ENCODE assay signal across 28 cellular contexts in the genomic region with DNA sequence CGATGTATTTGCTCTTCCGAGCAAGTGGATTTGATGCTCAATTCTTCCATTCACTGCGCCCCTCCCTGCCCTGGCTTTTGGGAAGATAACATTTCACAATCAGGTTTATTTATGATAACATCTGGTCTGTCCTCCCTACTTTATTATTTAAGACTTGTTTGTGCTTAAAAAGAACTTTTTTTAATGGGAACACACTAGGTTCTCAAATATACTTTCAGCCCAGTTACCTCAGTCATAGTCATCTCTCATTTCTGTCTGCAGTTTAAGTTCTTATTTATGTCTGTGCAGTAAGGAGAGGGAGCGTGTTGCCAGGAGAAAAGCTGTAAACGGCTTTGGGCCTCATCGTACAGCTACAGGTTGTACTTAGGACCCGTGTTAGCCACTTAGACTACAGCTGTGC.
"Had no signal": no experiment of that assay in that cellular context is flagged by ENCODE, and none has a peak within 500 bp of the region (broad histone marks: within the 10 kb centered on the region; RNA-seq: fewer than 3 reads in every experiment).

No MANE protein-coding gene starts in this region.

- H3K27me3 ChIP-seq: foreskin keratinocyte, heart right ventricle, right lobe of liver, stomach, thyroid gland, upper lobe of right lung had no signal

- H3K4me1 ChIP-seq: foreskin keratinocyte had no signal

- DNase-seq: activated CD4-positive, alpha-beta T cell treated with anti-CD3 and anti-CD28 coated beads for 48 hours; activated CD4-positive, alpha-beta T cell treated with anti-CD3 and anti-CD28 coated beads, Interleukin-2, amount 50 U/mL, for 48 hours; activated CD8-positive, alpha-beta memory T cell treated with anti-CD3 and anti-CD28 coated beads for 24 hours; activated effector memory CD4-positive, alpha-beta T cell treated with Interleukin-2 at 50 U/mL for 16 hours; activated naive CD4-positive, alpha-beta T cell treated with Interleukin-2 at 50 U/mL for 16 hours; activated naive CD8-positive, alpha-beta T cell treated with anti-CD3 and anti-CD28 coated beads, Interleukin-2, amount 10 ng/mL, durations not matched to agents 7 days and 5 days; amygdala; cortex of kidney; effector memory CD8-positive, alpha-beta T cell; foreskin keratinocyte; heart right ventricle; islet precursor cell; mammary epithelial cell; midbrain; naive thymus-derived CD4-positive, alpha-beta T cell; right lobe of liver; stimulated activated CD4-positive, alpha-beta T cell treated with anti-CD3 and anti-CD28 coated beads, Interleukin-4, amount 100 ng/mL, for 4 hours; stimulated activated CD8-positive, alpha-beta memory T cell treated with anti-CD3 and anti-CD28 coated beads, Interleukin-4, amount 100 ng/mL, for 48 hours; stomach; SW 1271; T-helper 9 cell; thyroid gland; upper lobe of right lung had no signal

- H3K36me3 ChIP-seq: right lobe of liver, thyroid gland, upper lobe of right lung, WERI-Rb-1 had no signal

- H3K4me3 ChIP-seq: heart right ventricle, right lobe of liver, skin epidermis, stomach, thyroid gland, upper lobe of right lung had no signal

- H3K27ac Mint-ChIP-seq: activated naive CD8-positive, alpha-beta T cell treated with anti-CD3 and anti-CD28 coated beads, Interleukin-2, amount 10 ng/mL, durations not matched to agents 7 days and 5 days; stimulated activated memory B cell treated with anti-CD40 and anti-IgM and Interleukin-4, amounts not matched to agents 10 μg/mL and 1 μg/mL and 100 μg/mL, for 72 hours; T-helper 1 cell treated with Interleukin-12 subunit alpha and Interleukin-12 subunit beta and Interleukin-4 antibody, amounts not matched to agents 30 μg/mL and 1 μg/mL, for 36 hours had no signal

- ATAC-seq: activated CD4-positive, CD25-positive, alpha-beta regulatory T cell treated with anti-CD3 and anti-CD28 coated beads, Interleukin-2, amount 50 U/mL, for 24 hours; effector memory CD8-positive, alpha-beta T cell; foreskin keratinocyte; heart right ventricle; naive thymus-derived CD4-positive, alpha-beta T cell; stimulated activated memory B cell treated with anti-CD40 and anti-IgM and Interleukin-4, amounts not matched to agents 10 μg/mL and 1 μg/mL and 100 μg/mL, for 72 hours; upper lobe of right lung had no signal

- H3K9me3 ChIP-seq: right lobe of liver, thyroid gland, upper lobe of right lung had no signal

- H3K27ac ChIP-seq: foreskin keratinocyte, heart right ventricle, right lobe of liver, skin epidermis, stomach, thyroid gland, upper lobe of right lung, WERI-Rb-1 had no signal

- H3K27me3 Mint-ChIP-seq: activated naive CD8-positive, alpha-beta T cell treated with anti-CD3 and anti-CD28 coated beads, Interleukin-2, amount 10 ng/mL, durations not matched to agents 7 days and 5 days; effector memory CD8-positive, alpha-beta T cell; naive thymus-derived CD4-positive, alpha-beta T cell; stimulated activated memory B cell treated with anti-CD40 and anti-IgM and Interleukin-4, amounts not matched to agents 10 μg/mL and 1 μg/mL and 100 μg/mL, for 72 hours had no signal

- H3K9me3 Mint-ChIP-seq: activated naive CD8-positive, alpha-beta T cell treated with anti-CD3 and anti-CD28 coated beads, Interleukin-2, amount 10 ng/mL, durations not matched to agents 7 days and 5 days; effector memory CD8-positive, alpha-beta T cell; stimulated activated memory B cell treated with anti-CD40 and anti-IgM and Interleukin-4, amounts not matched to agents 10 μg/mL and 1 μg/mL and 100 μg/mL, for 72 hours had no signal

- H3K4me3 Mint-ChIP-seq: activated naive CD8-positive, alpha-beta T cell treated with anti-CD3 and anti-CD28 coated beads, Interleukin-2, amount 10 ng/mL, durations not matched to agents 7 days and 5 days; effector memory CD8-positive, alpha-beta T cell; stimulated activated memory B cell treated with anti-CD40 and anti-IgM and Interleukin-4, amounts not matched to agents 10 μg/mL and 1 μg/mL and 100 μg/mL, for 72 hours; T-helper 1 cell treated with Interleukin-12 subunit alpha and Interleukin-12 subunit beta and Interleukin-4 antibody, amounts not matched to agents 30 μg/mL and 1 μg/mL, for 36 hours had no signal
